ENCODE assay signal across 8 cellular contexts in the genomic region with DNA sequence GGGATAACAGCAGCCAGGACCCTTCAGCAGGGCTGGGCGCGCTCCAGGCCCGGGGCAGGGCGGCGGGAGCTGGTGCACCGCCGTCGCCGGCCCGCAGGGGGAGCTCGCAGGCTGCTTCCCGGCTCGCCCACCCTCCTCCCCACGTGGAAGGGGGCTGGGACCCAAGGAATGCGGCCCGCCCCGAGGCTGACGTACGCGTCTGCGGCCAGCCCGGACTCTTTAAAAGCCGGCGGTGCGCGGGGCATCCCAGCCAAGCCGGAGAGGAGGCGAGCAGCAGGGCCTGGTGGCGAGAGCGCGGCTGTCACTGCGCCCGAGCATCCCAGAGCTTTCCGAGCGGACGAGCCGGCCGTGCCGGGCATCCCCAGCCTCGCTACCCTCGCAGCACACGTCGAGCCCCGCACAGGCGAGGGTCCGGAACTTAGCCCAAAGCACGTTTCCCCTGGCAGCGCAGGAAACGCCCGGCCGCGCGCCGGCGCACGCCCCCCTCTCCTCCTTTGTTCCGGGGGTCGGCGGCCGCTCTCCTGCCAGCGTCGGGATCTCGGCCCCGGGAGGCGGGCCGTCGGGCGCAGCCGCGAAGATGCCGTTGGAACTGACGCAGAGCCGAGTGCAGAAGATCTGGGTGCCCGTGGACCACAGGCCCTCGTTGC. TPM values are rescaled to one million over a fixed set of nuclear protein-coding genes. Genes with fewer than 3 reads are reported as not detected.
A peak's percentile ranks its signal among the peaks of the same experiment; 100 is the strongest.
DNase-seq lines count a peak whose midpoint lies in the region; ATAC-seq and TF ChIP-seq lines count a peak whose summit lies in the region.

A gene (plus strand): TSS at position 249 of the 647 bp plus-strand sequence. CDS start 329 bp downstream, at position 578.

- H3K27me3 Mint-ChIP-seq in chondrocyte (ENCODE audit: low read depth): no peaks in the 10 kb centered on the region

- no peaks in the 10 kb centered on the region for H3K36me3 Mint-ChIP-seq in chondrocyte (ENCODE audit: low read depth)

- H3K9me3 Mint-ChIP-seq in chondrocyte (ENCODE audit: low read depth): no peaks in the 10 kb centered on the region

- peak; percentile 92 for TF ChIP-seq POLR2A in GM18505 (IDR thresholded peaks at IDR 0.05; ENCODE audit: borderline replicate concordance, extremely low read depth, insufficient read depth, insufficient read length)

- peak within 1 kb of the TSS; percentile 90 for H3K4me3 Mint-ChIP-seq in chondrocyte (ENCODE audit: unreplicated experiment)

- H3K27ac Mint-ChIP-seq in chondrocyte (ENCODE audit: unreplicated experiment): peak within 1 kb of the TSS; percentile 89

- DNase-seq in A172 (ENCODE audit: low spot score) (peak; percentile 86), NCI-H2171 (lab: John Stamatoyannopoulos, UW) (peak; percentile 69), chondrocyte (ENCODE audit: low spot score) (no peak), kidney glomerular epithelial cell (lab: John Stamatoyannopoulos, UW) (peak; percentile 87)
- DNase-seq in activated CD4-positive, alpha-beta T cell treated with anti-CD3 and anti-CD28 coated beads for 24 hours (ENCODE audit: low read depth in 2 of 2): peak; percentile 82 to 96
- DNase-seq in stimulated activated CD4-positive, alpha-beta T cell treated with anti-CD3 and anti-CD28 coated beads, Interleukin-1b, Interleukin-23, amount 100 ng/mL, for 1 hour (ENCODE audit: low read depth in 2 of 2): peak; percentile 85 to 91

- peaks cover 32% of the 10 kb centered on the region for H3K4me1 Mint-ChIP-seq in chondrocyte (ENCODE audit: low read depth)

- ATAC-seq in GM18505 (IDR thresholded peaks at IDR 0.05; ENCODE audit: unreplicated experiment) (peak; percentile 69), HG02970 (IDR thresholded peaks at IDR 0.05; ENCODE audit: low FRiP score, unreplicated experiment) (peak; percentile 64)

- TF ChIP-seq CTCF in chondrocyte (IDR thresholded peaks at IDR 0.05): peak; percentile 90

RNA-seq across cellular contexts. Expression of the gene that starts here (rescaled TPM):
- total RNA-seq in A172 (2014; rRNA removed; shearing (Covaris generic)): 12.2 and 16.5 TPM in 2 replicates
- 40.3 to 46.5 TPM (median 41.6 TPM) in 3 replicates for total RNA-seq in chondrocyte
